Comparison of ENCODE assay signal across 35 cellular contexts in the genomic region with DNA sequence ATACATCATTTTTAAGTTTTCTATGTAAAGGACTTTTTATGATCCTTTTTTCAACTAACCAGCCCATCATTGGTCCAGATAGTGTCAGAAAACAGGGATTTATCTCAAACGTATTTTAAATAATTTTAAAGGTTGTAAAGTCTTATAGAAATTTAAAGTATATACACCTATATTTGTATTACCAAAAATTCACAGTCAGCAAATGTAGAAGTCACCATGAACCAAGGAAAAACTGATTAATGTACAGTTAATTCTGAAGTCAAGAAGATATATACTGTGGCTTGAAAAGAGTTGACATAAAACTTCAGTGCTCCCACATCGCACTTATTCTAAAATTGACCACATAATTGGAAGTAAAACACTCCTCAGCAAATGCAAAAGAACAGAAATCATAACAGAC. TPM values are rescaled to one million over a fixed set of nuclear protein-coding genes. Genes with fewer than 3 reads are reported as not detected.
"Had no signal": no experiment of that assay in that cellular context is flagged by ENCODE, and none has a peak within 500 bp of the region (broad histone marks: within the 10 kb centered on the region; RNA-seq: fewer than 3 reads in every experiment).

No MANE protein-coding gene starts in this region.

- H3K27ac ChIP-seq: adrenal gland, body of pancreas, brain microvascular endothelial cell, breast epithelium, VCaP had no signal

- H3K36me3 ChIP-seq: adrenal gland, brain microvascular endothelial cell, breast epithelium had no signal

- H3K27me3 ChIP-seq: adrenal gland, body of pancreas, brain microvascular endothelial cell, breast epithelium had no signal

- FAIRE-seq: astrocyte, TTC549 had no signal

- H3K4me3 ChIP-seq: adrenal gland, body of pancreas, breast epithelium had no signal

- ATAC-seq: activated CD8-positive, alpha-beta T cell treated with anti-CD3 and anti-CD28 coated beads for 36 hours; activated naive CD4-positive, alpha-beta T cell treated with anti-CD3 and anti-CD28 coated beads, Interleukin-2, amount 50 U/mL, for 72 hours; activated T-cell treated with anti-CD3 and anti-CD28 coated beads, Interleukin-2, amount 50 U/mL, for 4 hours; activated T-cell treated with anti-CD3 and anti-CD28 coated beads, Interleukin-2, amount 50 U/mL, for 72 hours; activated T-helper 17 cell treated with anti-CD3 and anti-CD28 coated beads, Interleukin-2, amount 50 U/mL, for 72 hours; body of pancreas had no signal

- H3K4me1 ChIP-seq: breast epithelium had no signal

- DNase-seq: activated B cell treated with CpG ODN at 0.5 μM for 24 hours; activated CD4-positive, alpha-beta memory T cell treated with anti-CD3 and anti-CD28 coated beads for 36 hours; activated CD4-positive, alpha-beta T cell treated with anti-CD3 and anti-CD28 coated beads for 4 hours; activated CD4-positive, alpha-beta T cell treated with anti-CD3 and anti-CD28 coated beads, Interleukin-2, amount 10 ng/mL, durations not matched to agents 24 days and 14 days; activated CD4-positive, alpha-beta T cell treated with anti-CD3 and anti-CD28 coated beads, Interleukin-2, amount 50 U/mL, for 1 hour; activated CD4-positive, alpha-beta T cell treated with anti-CD3 and anti-CD28 coated beads, Interleukin-2, amount 50 U/mL, for 4 hours; activated CD4-positive, CD25-positive, alpha-beta regulatory T cell treated with anti-CD3 and anti-CD28 coated beads, Interleukin-2, amount 50 U/mL, for 72 hours; activated CD8-positive, alpha-beta memory T cell treated with anti-CD3 and anti-CD28 coated beads, Interleukin-2, amount 50 U/mL, for 4 hours; activated CD8-positive, alpha-beta T cell treated with anti-CD3 and anti-CD28 coated beads for 36 hours; activated effector memory CD4-positive, alpha-beta T cell treated with anti-CD3 and anti-CD28 coated beads, Interleukin-2, amount 50 U/mL, for 16 hours; activated gamma-delta T cell treated with Interleukin-2 at 50 U/mL for 16 hours; activated naive CD4-positive, alpha-beta T cell; activated naive CD4-positive, alpha-beta T cell treated with anti-CD3 and anti-CD28 coated beads for 36 hours; activated naive CD4-positive, alpha-beta T cell treated with anti-CD3 and anti-CD28 coated beads, Interleukin-2, amount 50 U/mL, for 16 hours; activated naive CD8-positive, alpha-beta T cell treated with anti-CD3 and anti-CD28 coated beads for 36 hours; activated T-cell treated with anti-CD3 and anti-CD28 coated beads for 4 hours; activated T-cell treated with anti-CD3 and anti-CD28 coated beads, Interleukin-2, amount 50 U/mL, for 1 hour; activated T-cell treated with anti-CD3 and anti-CD28 coated beads, Interleukin-2, amount 50 U/mL, for 4 hours; activated T-cell treated with anti-CD3 and anti-CD28 coated beads, Interleukin-2, amount 50 U/mL, for 72 hours; adrenal gland; amniotic stem cell; aorta; body of pancreas; brain microvascular endothelial cell; cerebellar nuclear complex; T-helper 2 cell; T-helper 9 cell had no signal

- H3K9me3 ChIP-seq: adrenal gland, body of pancreas had no signal

RNA-seq across cellular contexts. Expression of gene MAP2, which starts 52.4 kb away (rescaled TPM):
- total RNA-seq: activated CD4-positive, alpha-beta T cell treated with anti-CD3 and anti-CD28 coated beads, Interleukin-2, amount 10 ng/mL, durations not matched to agents 24 days and 14 days; activated CD8-positive, alpha-beta memory T cell treated with anti-CD3 and anti-CD28 coated beads for 36 hours; activated CD8-positive, alpha-beta T cell treated with anti-CD3 and anti-CD28 coated beads for 36 hours; activated T-helper 1 cell treated with anti-CD3 and anti-CD28 coated beads, Interleukin-12 subunit alpha, Interleukin-12 subunit beta, Interleukin-2, Interleukin-4 antibody, amounts not matched to agents 30 ng/mL and 10 ng/mL and 1 ng/mL, durations not matched to agents 14 hours and 24 hours and 36 hours had no signal
